ENCODE assay signal across 7 cellular contexts in the genomic region with DNA sequence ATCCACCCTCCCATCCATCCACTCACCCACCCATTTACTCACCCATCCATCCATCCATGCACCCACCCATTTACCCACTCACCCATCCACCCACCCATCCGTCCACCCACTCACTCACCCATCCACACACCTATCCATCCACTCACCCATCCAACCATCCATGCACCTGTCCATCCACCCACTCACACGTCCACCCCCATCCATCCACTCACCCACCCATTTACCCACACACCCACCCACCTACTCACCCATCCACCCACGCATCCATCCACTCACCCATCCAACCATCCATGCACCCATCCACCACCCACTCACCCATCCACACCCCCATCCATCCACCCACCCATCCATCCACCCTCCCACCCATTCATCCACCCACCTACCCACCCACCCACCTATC.
"Had no signal": no experiment of that assay in that cellular context is flagged by ENCODE, and none has a peak within 500 bp of the region (broad histone marks: within the 10 kb centered on the region; RNA-seq: fewer than 3 reads in every experiment).

No MANE protein-coding gene starts in this region.

- H3K9ac ChIP-seq: GM23248 had no signal

- FAIRE-seq: HepG2 had no signal

- DNase-seq: GM23248, GOT3, H7, KBM-7 had no signal

- H3K4me3 ChIP-seq: GM23248, HAP-1 had no signal

- H3K9me3 ChIP-seq: HAP-1 had no signal

- H3K36me3 ChIP-seq: HAP-1 had no signal

- H2AFZ ChIP-seq: GM23248 had no signal

- H3K27ac ChIP-seq: GM23248 had no signal

- ATAC-seq: HCT116, HepG2 had no signal
